Comparison of ENCODE assay signal across 21 cellular contexts in genomic region chr5:147346006-147346561, GRCh38.
A peak's percentile ranks its signal among the peaks of the same experiment; 100 is the strongest.
DNase-seq lines count a peak whose midpoint lies in the region; ATAC-seq and TF ChIP-seq lines count a peak whose summit lies in the region.
"Had no signal": no experiment of that assay in that cellular context is flagged by ENCODE, and none has a peak within 500 bp of the region (broad histone marks: within the 10 kb centered on the region; RNA-seq: fewer than 3 reads in every experiment).

No MANE protein-coding gene starts in this region.

- H3K9me3 Mint-ChIP-seq in naive thymus-derived CD8-positive, alpha-beta T cell: peaks cover 0 to 2% (median 0%) of the 10 kb centered on the region in 9 donors
- H3K9me3 Mint-ChIP-seq: natural killer cell treated with Interleukin-12 subunit alpha and Interleukin-12 subunit beta and Interleukin-15 and Interleukin-18, amount 100 ng/mL, for 72 hours; T-helper 2 cell treated with Interferon-gamma antibody and Interleukin-4, amounts not matched to agents 5 μg/mL and 100 μg/mL, for 36 hours; type B pancreatic cell had no signal

- no peak overlapping the region for H3K27ac ChIP-seq in smooth muscle cell (ENCODE audit: low read depth)
- H3K27ac ChIP-seq: coronary artery, gastrocnemius medialis, parathyroid adenoma, SJCRH30 had no signal

- H3K9ac ChIP-seq in smooth muscle cell (ENCODE audit: low read depth): no peak overlapping the region
- H3K9ac ChIP-seq: parathyroid adenoma had no signal

- 84% methylated on average over 5 of the region's 5 CpGs for WGBS in smooth muscle cell (ENCODE audit: low lambda C conversion rate)

- no peaks in the 10 kb centered on the region for H3F3A ChIP-seq in smooth muscle cell (ENCODE audit: low read depth)

- H3K4me3 ChIP-seq in fibroblast of mammary gland (ENCODE audit: control insufficient read depth, low read depth, low read length): no peak overlapping the region
- no peak overlapping the region for H3K4me3 ChIP-seq in smooth muscle cell
- H3K4me3 ChIP-seq: coronary artery, gastrocnemius medialis, SJCRH30 had no signal

- H3K4me1 ChIP-seq in smooth muscle cell (ENCODE audit: low read depth): no peaks in the 10 kb centered on the region
- H3K4me1 ChIP-seq: gastrocnemius medialis, parathyroid adenoma, SJCRH30 had no signal

- H3K36me3 ChIP-seq in smooth muscle cell (ENCODE audit: low read depth): no peaks in the 10 kb centered on the region
- H3K36me3 ChIP-seq: gastrocnemius medialis, SJCRH30 had no signal

- POLR2A ChIA-PET in naive thymus-derived CD8-positive, alpha-beta T cell (lab: Charles Lee): no interaction called here

- DNase-seq in COLO829 (ENCODE audit: low spot score) (peak; percentile 36), HT-29 (ENCODE audit: low spot score) (peak; percentile 2), SK-N-DZ (ENCODE audit: low spot score) (peak; percentile 18), fibroblast of mammary gland (ENCODE audit: low read depth) (peak; percentile 7), smooth muscle cell (lab: John Stamatoyannopoulos, UW; ENCODE audit: unreplicated experiment) (no peak), GM19240 (ENCODE audit: insufficient read length, low spot score) (no peak), NCI-H2029 treated with DMSO at 0.1 percent for 48 hours (lab: John Stamatoyannopoulos, UW) (no peak)
- no peak for DNase-seq in naive thymus-derived CD8-positive, alpha-beta T cell
- DNase-seq: activated CD8-positive, alpha-beta memory T cell treated with anti-CD3 and anti-CD28 coated beads for 24 hours; gastrocnemius medialis; mesenchymal stem cell; NCI-H187 treated with DMSO at 0.1 percent for 48 hours; stimulated activated naive CD8-positive, alpha-beta T cell treated with anti-CD3 and anti-CD28 coated beads, Interleukin-15, Interleukin-2, amounts not matched to agents 100 U/mL and 50 U/mL, for 24 hours had no signal

- H3K27ac Mint-ChIP-seq in naive thymus-derived CD8-positive, alpha-beta T cell: no peak overlapping the region
- H3K27ac Mint-ChIP-seq: activated naive CD4-positive, alpha-beta T cell treated with anti-CD3 and anti-CD28 coated beads, Interleukin-2, amount 50 U/mL, for 72 hours; B cell; natural killer cell treated with Interleukin-12 subunit alpha and Interleukin-12 subunit beta and Interleukin-15 and Interleukin-18, amount 100 ng/mL, for 72 hours; T-helper 2 cell treated with Interferon-gamma antibody and Interleukin-4, amounts not matched to agents 5 μg/mL and 100 μg/mL, for 36 hours; type B pancreatic cell had no signal

- no peaks in the 10 kb centered on the region for H4K20me1 ChIP-seq in smooth muscle cell (ENCODE audit: low read depth)

- no peak for TF ChIP-seq CTCF in fibroblast of mammary gland (conservative IDR thresholded peaks at IDR 0.05; ENCODE audit: control insufficient read depth, insufficient read depth, low read depth, low read length)
- no peak for TF ChIP-seq CTCF in smooth muscle cell (IDR thresholded peaks at IDR 0.05; ENCODE audit: borderline replicate concordance, insufficient read depth, poor library complexity, severe bottlenecking)

- no peak overlapping the region for H3K4me3 Mint-ChIP-seq in naive thymus-derived CD8-positive, alpha-beta T cell
- H3K4me3 Mint-ChIP-seq: B cell; natural killer cell treated with Interleukin-12 subunit alpha and Interleukin-12 subunit beta and Interleukin-15 and Interleukin-18, amount 100 ng/mL, for 72 hours; T-helper 2 cell treated with Interferon-gamma antibody and Interleukin-4, amounts not matched to agents 5 μg/mL and 100 μg/mL, for 36 hours; type B pancreatic cell had no signal

- no peak overlapping the region for H3K4me2 ChIP-seq in smooth muscle cell

- H3K36me3 Mint-ChIP-seq in naive thymus-derived CD8-positive, alpha-beta T cell: no peaks in the 10 kb centered on the region
- H3K36me3 Mint-ChIP-seq: activated naive CD4-positive, alpha-beta T cell treated with anti-CD3 and anti-CD28 coated beads, Interleukin-2, amount 50 U/mL, for 72 hours; natural killer cell treated with Interleukin-12 subunit alpha and Interleukin-12 subunit beta and Interleukin-15 and Interleukin-18, amount 100 ng/mL, for 72 hours; type B pancreatic cell had no signal

- no peaks in the 10 kb centered on the region for H3K27me3 ChIP-seq in smooth muscle cell (ENCODE audit: low read depth)
- H3K27me3 ChIP-seq: gastrocnemius medialis had no signal

- ATAC-seq in naive thymus-derived CD8-positive, alpha-beta T cell: no peak
- ATAC-seq: activated naive CD4-positive, alpha-beta T cell treated with anti-CD3 and anti-CD28 coated beads, Interleukin-2, amount 50 U/mL, for 72 hours; gastrocnemius medialis; natural killer cell treated with Interleukin-12 subunit alpha and Interleukin-12 subunit beta and Interleukin-15 and Interleukin-18, amount 100 ng/mL, for 72 hours; stimulated activated naive CD8-positive, alpha-beta T cell treated with anti-CD3 and anti-CD28 coated beads, Interleukin-15, Interleukin-2, amounts not matched to agents 100 U/mL and 50 U/mL, for 24 hours had no signal

- no peaks in the 10 kb centered on the region for H3K9me3 ChIP-seq in smooth muscle cell (replicated peaks; ENCODE audit: low read depth)
- H3K9me3 ChIP-seq: gastrocnemius medialis, SJCRH30 had no signal

- peaks cover 0 to 4% (median 0%) of the 10 kb centered on the region in 5 donors for H3K27me3 Mint-ChIP-seq in naive thymus-derived CD8-positive, alpha-beta T cell
- H3K27me3 Mint-ChIP-seq: B cell had no signal

- H2AFZ ChIP-seq in smooth muscle cell (ENCODE audit: low read depth): no peak overlapping the region
- H2AFZ ChIP-seq: parathyroid adenoma had no signal

- H3K4me1 Mint-ChIP-seq in naive thymus-derived CD8-positive, alpha-beta T cell: no peaks in the 10 kb centered on the region
- H3K4me1 Mint-ChIP-seq: B cell had no signal

- H3K79me2 ChIP-seq in smooth muscle cell (ENCODE audit: low read depth): no peaks in the 10 kb centered on the region
- H3K79me2 ChIP-seq: parathyroid adenoma had no signal

Comparison
In these comparisons a context has a peak if more than half of its experiments do, and no peak if none do; other contexts are left out.
1. DNase-seq: peak in COLO829 (single experiment), HT-29 (single experiment), SK-N-DZ (single experiment) and fibroblast of mammary gland (single experiment); none in naive thymus-derived CD8-positive, alpha-beta T cell (0 of 10), smooth muscle cell (single experiment), GM19240 (single experiment) and NCI-H2029 treated with DMSO at 0.1 percent for 48 hours (single experiment).